Comparison of ENCODE assay signal across 24 cellular contexts in genomic region chr1:73783367-73783766, GRCh38.
DNase-seq lines count a peak whose midpoint lies in the region; ATAC-seq and TF ChIP-seq lines count a peak whose summit lies in the region.
"Had no signal": no experiment of that assay in that cellular context is flagged by ENCODE, and none has a peak within 500 bp of the region (broad histone marks: within the 10 kb centered on the region; RNA-seq: fewer than 3 reads in every experiment).

No MANE protein-coding gene starts in this region.

- H3K4me1 Mint-ChIP-seq in GM23338 = peaks cover 8% of the 10 kb centered on the region; the same call in 2 of the 3 replicates
- H3K4me1 Mint-ChIP-seq: CD14-positive monocyte had no signal

- H2BK15ac ChIP-seq in neuronal stem cell (ENCODE audit: low read length) = no peak overlapping the region

- H3K4me1 ChIP-seq in GM23338 (ENCODE audit: insufficient read depth) = no peaks in the 10 kb centered on the region
- no peaks in the 10 kb centered on the region for H3K4me1 ChIP-seq in RWPE2 (ENCODE audit: insufficient read depth, poor library complexity, severe bottlenecking)
- H3K4me1 ChIP-seq in neuronal stem cell (ENCODE audit: control insufficient read depth in 2 of 2, insufficient read depth in 1 of 2, low read depth in 1 of 2, low read length in 2 of 2) = peaks cover 0 to 3% of the 10 kb centered on the region in 2 donors
- H3K4me1 ChIP-seq: BE2C had no signal

- TF ChIP-seq CTCF in GM23338 (conservative IDR thresholded peaks at IDR 0.05; ENCODE audit: low read depth in 2 of 2) = no peak
- no peak for TF ChIP-seq CTCF in RWPE2 (IDR thresholded peaks at IDR 0.05; ENCODE audit: poor library complexity, severe bottlenecking)
- no peak for TF ChIP-seq CTCF in fibroblast of the aortic adventitia (IDR thresholded peaks at IDR 0.05; ENCODE audit: insufficient read depth, low read length)

- no peaks in the 10 kb centered on the region for H3K79me2 ChIP-seq in GM23338 (replicated peaks; ENCODE audit: insufficient read depth)

- no peak overlapping the region for H2BK12ac ChIP-seq in neuronal stem cell (ENCODE audit: low read length)

- H3K4me2 ChIP-seq in GM23338 (no peak overlapping the region), neuronal stem cell (ENCODE audit: insufficient read depth, low read length, poor library complexity, severe bottlenecking) (no peak overlapping the region)

- no peak overlapping the region for H2AK5ac ChIP-seq in neuronal stem cell (ENCODE audit: low read depth, low read length)

- no peak overlapping the region for H3K23ac ChIP-seq in neuronal stem cell (ENCODE audit: low read depth, low read length, poor library complexity)

- no peak overlapping the region for H3K4me3 Mint-ChIP-seq in GM23338
- H3K4me3 Mint-ChIP-seq: CD14-positive monocyte, H9 had no signal

- H4K20me1 ChIP-seq in GM23338 (replicated peaks; ENCODE audit: insufficient read depth) = no peaks in the 10 kb centered on the region

- H3K9me3 ChIP-seq in RWPE2 (ENCODE audit: severe bottlenecking) (no peaks in the 10 kb centered on the region), neuronal stem cell (replicated peaks in 1 of 2; ENCODE audit: control insufficient read depth in 2 of 2, insufficient read depth in 1 of 2, low read depth in 1 of 2, low read length in 2 of 2) (no peaks in the 10 kb centered on the region)
- H3K9me3 ChIP-seq: BE2C had no signal

- no peak overlapping the region for H3K18ac ChIP-seq in neuronal stem cell (ENCODE audit: low read length)

- H2BK120ac ChIP-seq in neuronal stem cell (ENCODE audit: low read depth, low read length) = no peak overlapping the region

- no peaks in the 10 kb centered on the region for H3K9me3 Mint-ChIP-seq in GM23338
- H3K9me3 Mint-ChIP-seq: H9 had no signal

- DNase-seq in GM23338 (ENCODE audit: low spot score) (no peak), RWPE2 (ENCODE audit: low spot score) (no peak), fibroblast of the aortic adventitia (ENCODE audit: low read depth) (peak; percentile 9), neuronal stem cell (ENCODE audit: low spot score) (no peak), NCI-H1417 treated with DMSO at 0.1 percent for 48 hours (lab: John Stamatoyannopoulos, UW) (no peak), NCI-H1417 (lab: John Stamatoyannopoulos, UW) (no peak), foreskin melanocyte (no peak)
- DNase-seq: BE2C, Calu3, DMS79 treated with DMSO at 0.1 percent for 48 hours, H9, Karpas-422, NCI-H1092, NCI-H1436 treated with DMSO at 0.1 percent for 48 hours, NCI-H187 treated with DMSO at 0.1 percent for 48 hours, NCI-H2171 treated with DMSO at 0.1 percent for 48 hours, NCI-H345, NCI-H510A treated with DMSO at 0.1 percent for 48 hours, NCI-H774, SIG-M5 had no signal

- H3K4me3 ChIP-seq in GM23338 (no peak overlapping the region), RWPE2 (ENCODE audit: severe bottlenecking) (no peak overlapping the region), fibroblast of the aortic adventitia (ENCODE audit: low read depth, low read length) (no peak overlapping the region), neuronal stem cell (ENCODE audit: low read length in 2 of 2) (no peak overlapping the region)
- H3K4me3 ChIP-seq: SK-N-MC had no signal

- H3F3A ChIP-seq in GM23338 (replicated peaks; ENCODE audit: low read depth) = no peaks in the 10 kb centered on the region

- H3K27ac Mint-ChIP-seq in GM23338 = no peak overlapping the region
- H3K27ac Mint-ChIP-seq: H9 had no signal

- no peak overlapping the region for H4K8ac ChIP-seq in neuronal stem cell (ENCODE audit: low read depth, low read length)

- H4K91ac ChIP-seq in neuronal stem cell (ENCODE audit: low read depth, low read length, poor library complexity) = no peak overlapping the region

- no CpG with 5 or more reads among the region's 5 CpGs for WGBS in neuronal stem cell (ENCODE audit: extremely low coverage in 2 of 2, insufficient read length in 2 of 2, insufficient replicate concordance in 1 of 2), 2 donors

- H2AFZ ChIP-seq in GM23338 = peak overlapping the region; percentile 11; the same call in 1 of the 2 replicates
- peak overlapping the region; percentile 36 for H2AFZ ChIP-seq in neuronal stem cell (ENCODE audit: low read length)

- H3K36me3 Mint-ChIP-seq in GM23338 (ENCODE audit: low read depth) = no peaks in the 10 kb centered on the region
- H3K36me3 Mint-ChIP-seq: CD14-positive monocyte had no signal

- H3K27ac ChIP-seq in GM23338 (ENCODE audit: low read depth) = no peak overlapping the region
- H3K27ac ChIP-seq in RWPE2 (ENCODE audit: poor library complexity, severe bottlenecking) = no peak overlapping the region
- H3K27ac ChIP-seq in neuronal stem cell (replicated peaks; ENCODE audit: low read length) = no peak overlapping the region
- H3K27ac ChIP-seq: SK-N-MC had no signal

- H3K79me1 ChIP-seq in neuronal stem cell (ENCODE audit: low read depth, low read length) = no peaks in the 10 kb centered on the region

- no peak for ATAC-seq in GM23338
- peak; percentile 35; the same call in 2 of the 3 replicates for ATAC-seq in RWPE2 (ENCODE audit: low read depth)
- ATAC-seq: HepG2, Panc1 had no signal

- H3K27me3 Mint-ChIP-seq in GM23338 (ENCODE audit: insufficient read depth, low read depth, poor library complexity) = no peaks in the 10 kb centered on the region

- H3K27me3 ChIP-seq in GM23338 (ENCODE audit: insufficient read depth) (no peaks in the 10 kb centered on the region), RWPE2 (ENCODE audit: insufficient read depth, poor library complexity, severe bottlenecking) (no peaks in the 10 kb centered on the region), neuronal stem cell (ENCODE audit: control insufficient read depth in 3 of 3, insufficient read depth in 3 of 3, low read depth in 1 of 3, low read length in 3 of 3) (no peaks in the 10 kb centered on the region)
- H3K27me3 ChIP-seq: BE2C had no signal

- no peak overlapping the region for H2BK5ac ChIP-seq in neuronal stem cell (ENCODE audit: low read length)

- no peak overlapping the region for H3K14ac ChIP-seq in neuronal stem cell (ENCODE audit: low read length)

- no peaks in the 10 kb centered on the region for H3K36me3 ChIP-seq in GM23338 (ENCODE audit: insufficient read depth)
- no peaks in the 10 kb centered on the region for H3K36me3 ChIP-seq in RWPE2 (ENCODE audit: low read depth)
- H3K36me3 ChIP-seq in neuronal stem cell (replicated peaks in 1 of 2; ENCODE audit: control insufficient read depth in 2 of 2, insufficient read depth in 2 of 2, low read length in 2 of 2) = no peaks in the 10 kb centered on the region
- H3K36me3 ChIP-seq: BE2C had no signal

- H3K9me2 ChIP-seq in GM23338 (ENCODE audit: insufficient read depth) = no peaks in the 10 kb centered on the region

- H3K9ac ChIP-seq in neuronal stem cell (ENCODE audit: low read depth, low read length, poor library complexity) = no peak overlapping the region

- no peak overlapping the region for H3K4ac ChIP-seq in neuronal stem cell (ENCODE audit: low read length)

TF ChIP-seq in GM23338, 12 proteins besides CTCF, POLR2A, EP300 and RAD21:
- TF ChIP-seq ZNF114 (CRISPR knock-in tag; IDR thresholded peaks at IDR 0.05) (no peak), JUNB (IDR thresholded peaks at IDR 0.05; ENCODE audit: unreplicated experiment) (no peak)
TF ChIP-seq in GM23338: peak in this region for 0.
